Comparison of ENCODE assay signal across 24 cellular contexts in genomic region chr9:94791431-94791830, GRCh38.
"Had no signal": no experiment of that assay in that cellular context is flagged by ENCODE, and none has a peak within 500 bp of the region (broad histone marks: within the 10 kb centered on the region; RNA-seq: fewer than 3 reads in every experiment).

No MANE protein-coding gene starts in this region.

- DNase-seq: dermis blood vessel endothelial cell; effector memory CD4-positive, alpha-beta T cell; foreskin keratinocyte; hypothalamus; immature natural killer cell; left lung; mesenchymal stem cell; naive thymus-derived CD8-positive, alpha-beta T cell; occipital lobe; pancreas; right lobe of liver; small intestine; stimulated activated CD4-positive, alpha-beta T cell treated with anti-CD3 and anti-CD28 coated beads, Interleukin-12 subunit alpha, Interleukin-12 subunit beta, amount 100 ng/mL, for 4 hours; stimulated activated CD4-positive, alpha-beta T cell treated with anti-CD3 and anti-CD28 coated beads, Interleukin-1b, Interleukin-23, amount 100 ng/mL, for 48 hours; stimulated activated CD4-positive, alpha-beta T cell treated with anti-CD3 and anti-CD28 coated beads, Interleukin-4, amount 100 ng/mL, for 1 hour; stimulated activated CD8-positive, alpha-beta memory T cell treated with anti-CD3 and anti-CD28 coated beads, Interleukin-4, amount 100 ng/mL, for 48 hours; stimulated activated naive CD4-positive, alpha-beta T cell; stimulated activated naive CD8-positive, alpha-beta T cell treated with anti-CD3 and anti-CD28 coated beads, Interleukin-15, amount 100 ng/mL, for 72 hours; trophoblast cell had no signal

- H3K27me3 Mint-ChIP-seq: naive thymus-derived CD8-positive, alpha-beta T cell; stimulated activated naive CD8-positive, alpha-beta T cell treated with anti-CD3 and anti-CD28 coated beads, Interleukin-15, amount 100 ng/mL, for 72 hours had no signal

- H3K4me3 ChIP-seq: coronary artery, esophagus muscularis mucosa, gastroesophageal sphincter, left lung, pancreas, right lobe of liver, suprapubic skin, vagina had no signal

- H3K4me1 ChIP-seq: gastroesophageal sphincter, pancreas, right lobe of liver had no signal

- H3K27me3 ChIP-seq: esophagus muscularis mucosa, foreskin keratinocyte, gastroesophageal sphincter, left lung, pancreas, right lobe of liver, suprapubic skin, vagina had no signal

- H3K9me3 ChIP-seq: esophagus muscularis mucosa, gastroesophageal sphincter, left lung, pancreas, right lobe of liver, suprapubic skin, vagina had no signal

- H3K4me3 Mint-ChIP-seq: immature natural killer cell; naive thymus-derived CD8-positive, alpha-beta T cell; stimulated activated naive CD8-positive, alpha-beta T cell treated with anti-CD3 and anti-CD28 coated beads, Interleukin-15, amount 100 ng/mL, for 72 hours had no signal

- H3K36me3 ChIP-seq: pancreas, right lobe of liver, vagina had no signal

- H3K9me3 Mint-ChIP-seq: immature natural killer cell; naive thymus-derived CD8-positive, alpha-beta T cell; stimulated activated naive CD8-positive, alpha-beta T cell treated with anti-CD3 and anti-CD28 coated beads, Interleukin-15, amount 100 ng/mL, for 72 hours had no signal

- ATAC-seq: foreskin keratinocyte; gastroesophageal sphincter; naive thymus-derived CD8-positive, alpha-beta T cell; pancreas; right lobe of liver; stimulated activated naive CD8-positive, alpha-beta T cell treated with anti-CD3 and anti-CD28 coated beads, Interleukin-15, amount 100 ng/mL, for 72 hours had no signal

- H3K27ac ChIP-seq: esophagus muscularis mucosa, gastroesophageal sphincter, pancreas, right lobe of liver had no signal

- H3K27ac Mint-ChIP-seq: immature natural killer cell; naive thymus-derived CD8-positive, alpha-beta T cell; stimulated activated naive CD8-positive, alpha-beta T cell treated with anti-CD3 and anti-CD28 coated beads, Interleukin-15, amount 100 ng/mL, for 72 hours had no signal
